27 cellular contexts compared by ENCODE assay signal in genomic region chr5:180563994-180564393, GRCh38. TPM values are rescaled to one million over a fixed set of nuclear protein-coding genes. Genes with fewer than 3 reads are reported as not detected.
DNase-seq lines count a peak whose midpoint lies in the region; ATAC-seq and TF ChIP-seq lines count a peak whose summit lies in the region.
"Had no signal": no experiment of that assay in that cellular context is flagged by ENCODE, and none has a peak within 500 bp of the region (broad histone marks: within the 10 kb centered on the region; RNA-seq: fewer than 3 reads in every experiment).

No MANE protein-coding gene starts in this region.

- TF ChIP-seq CTCF in GM13976 (IDR thresholded peaks at IDR 0.05; ENCODE audit: borderline replicate concordance, control extremely low read depth, extremely low read depth, insufficient read depth, missing control alignments) (no peak), nephron progenitor cell (IDR thresholded peaks at IDR 0.05) (no peak), RWPE1 (conservative IDR thresholded peaks at IDR 0.05; ENCODE audit: low read depth) (no peak)

- POLR2A ChIA-PET in RWPE1 (lab: Yijun Ruan, JAX; ENCODE audit: low non-redundant PET) = no interaction called here

- H3K36me3 Mint-ChIP-seq in activated T-cell treated with anti-CD3 and anti-CD28 coated beads, Interleukin-2, amount 50 U/mL, for 4 hours (ENCODE audit: insufficient read depth) = peaks cover 43% of the 10 kb centered on the region
- peaks cover 92% of the 10 kb centered on the region for H3K36me3 Mint-ChIP-seq in nephron progenitor cell (ENCODE audit: low read depth)

- DNase-seq in activated T-cell treated with anti-CD3 and anti-CD28 coated beads for 48 hours (ENCODE audit: low read depth) (peak; percentile 21), activated T-cell treated with anti-CD3 and anti-CD28 coated beads for 4 hours (no peak), GM13976 (ENCODE audit: low spot score) (peak; percentile 20), nephron progenitor cell (no peak), mucosa of gallbladder (ENCODE audit: low spot score) (no peak), RWPE1 (ENCODE audit: low spot score) (no peak)
- no peak for DNase-seq in activated T-cell treated with anti-CD3 and anti-CD28 coated beads, Interleukin-2, amount 50 U/mL, for 4 hours
- DNase-seq: activated effector memory CD4-positive, alpha-beta T cell treated with Interleukin-2 at 50 U/mL for 16 hours; Caco-2; DMS79; hippocampal formation; immature natural killer cell; NCI-H1092; NCI-H187 treated with DMSO at 0.1 percent for 48 hours; NCI-H69; sigmoid colon had no signal

- peak overlapping the region; percentile 1 for H3K27ac Mint-ChIP-seq in nephron progenitor cell
- H3K27ac Mint-ChIP-seq: memory B cell; stimulated activated memory B cell treated with anti-CD40 and anti-IgM and Interleukin-4, amounts not matched to agents 10 μg/mL and 1 μg/mL and 100 μg/mL, for 72 hours; T-helper 1 cell treated with Interleukin-12 subunit alpha and Interleukin-12 subunit beta and Interleukin-4 antibody, amounts not matched to agents 30 μg/mL and 1 μg/mL, for 36 hours had no signal

- no peak overlapping the region for H3K27ac ChIP-seq in RWPE1
- H3K27ac ChIP-seq: BLaER1, gastroesophageal sphincter, prostate gland, sigmoid colon, thoracic aorta, vagina had no signal

- in situ Hi-C loops in GM13976 (cut with MboI; ENCODE audit: low sequenced_read_pairs, unreplicated experiment) = no loop called here

- peak; percentile 73 to 76 for ATAC-seq in activated T-cell treated with anti-CD3 and anti-CD28 coated beads, Interleukin-2, amount 50 U/mL, for 4 hours
- ATAC-seq in GM18867 (IDR thresholded peaks at IDR 0.05; ENCODE audit: unreplicated experiment) = no peak
- ATAC-seq: gastroesophageal sphincter; stimulated activated memory B cell treated with anti-CD40 and anti-IgM and Interleukin-4, amounts not matched to agents 10 μg/mL and 1 μg/mL and 100 μg/mL, for 72 hours had no signal

- H3K9me3 Mint-ChIP-seq in activated T-cell treated with anti-CD3 and anti-CD28 coated beads, Interleukin-2, amount 50 U/mL, for 4 hours = no peaks in the 10 kb centered on the region
- H3K9me3 Mint-ChIP-seq in nephron progenitor cell = peaks cover 6% of the 10 kb centered on the region
- H3K9me3 Mint-ChIP-seq: immature natural killer cell; T-helper 1 cell treated with Interleukin-12 subunit alpha and Interleukin-12 subunit beta and Interleukin-4 antibody, amounts not matched to agents 30 μg/mL and 1 μg/mL, for 36 hours had no signal

- no peak overlapping the region for H3K4me3 Mint-ChIP-seq in activated T-cell treated with anti-CD3 and anti-CD28 coated beads, Interleukin-2, amount 50 U/mL, for 4 hours
- H3K4me3 Mint-ChIP-seq in nephron progenitor cell = no peak overlapping the region
- H3K4me3 Mint-ChIP-seq: immature natural killer cell; memory B cell; stimulated activated memory B cell treated with anti-CD40 and anti-IgM and Interleukin-4, amounts not matched to agents 10 μg/mL and 1 μg/mL and 100 μg/mL, for 72 hours; T-helper 1 cell treated with Interleukin-12 subunit alpha and Interleukin-12 subunit beta and Interleukin-4 antibody, amounts not matched to agents 30 μg/mL and 1 μg/mL, for 36 hours had no signal

- no peaks in the 10 kb centered on the region for H3K27me3 Mint-ChIP-seq in activated T-cell treated with anti-CD3 and anti-CD28 coated beads, Interleukin-2, amount 50 U/mL, for 4 hours (ENCODE audit: low read depth)
- no peaks in the 10 kb centered on the region for H3K27me3 Mint-ChIP-seq in nephron progenitor cell (ENCODE audit: low read depth, poor library complexity)
- H3K27me3 Mint-ChIP-seq: memory B cell; stimulated activated memory B cell treated with anti-CD40 and anti-IgM and Interleukin-4, amounts not matched to agents 10 μg/mL and 1 μg/mL and 100 μg/mL, for 72 hours had no signal

- H3K4me1 Mint-ChIP-seq in activated T-cell treated with anti-CD3 and anti-CD28 coated beads, Interleukin-2, amount 50 U/mL, for 4 hours (ENCODE audit: low read depth) = peaks cover 26% of the 10 kb centered on the region
- H3K4me1 Mint-ChIP-seq in nephron progenitor cell = no peaks in the 10 kb centered on the region

- CTCF ChIA-PET in RWPE1 (lab: Yijun Ruan, JAX) = no interaction called here

RNA-seq across cellular contexts. Expression of gene SCGB3A1, which starts 27.3 kb away (rescaled TPM):
- under 1 TPM in 1 of 3 donors, not detected in 2; 0.55 TPM for total RNA-seq in activated T-cell treated with anti-CD3 and anti-CD28 coated beads, Interleukin-2, amount 50 U/mL, for 4 hours
- total RNA-seq in mucosa of gallbladder = 1.3 TPM
- total RNA-seq: Caco-2, myocyte, RPMI7951, sigmoid colon, thoracic aorta, vagina had no signal

Comparison
In these comparisons a context has a peak if more than half of its experiments do, and no peak if none do; other contexts are left out.
1. DNase-seq: peak in activated T-cell treated with anti-CD3 and anti-CD28 coated beads for 48 hours (single experiment) and GM13976 (single experiment); none in activated T-cell treated with anti-CD3 and anti-CD28 coated beads for 4 hours (single experiment), activated T-cell treated with anti-CD3 and anti-CD28 coated beads, Interleukin-2, amount 50 U/mL, for 4 hours (single experiment), nephron progenitor cell (single experiment), mucosa of gallbladder (single experiment) and RWPE1 (single experiment).